ENCODE assay signal across 34 cellular contexts in genomic region chr3:135849827-135850226, GRCh38.
"Had no signal": no experiment of that assay in that cellular context is flagged by ENCODE, and none has a peak within 500 bp of the region (broad histone marks: within the 10 kb centered on the region; RNA-seq: fewer than 3 reads in every experiment).

No MANE protein-coding gene starts in this region.

- H3K27me3 ChIP-seq: MG63 had no signal

- H3K4me3 ChIP-seq: MG63 had no signal

- H3K36me3 ChIP-seq: MG63 had no signal

- DNase-seq: Karpas-422, Kasumi-1, MG63, MM.1S, MV-4-11, NCI-H1048, NCI-H1092, NCI-H1092 treated with DMSO at 0.1 percent for 48 hours, NCI-H1105, NCI-H1105 treated with DMSO at 0.1 percent for 48 hours, NCI-H1417, NCI-H1417 treated with DMSO at 0.1 percent for 48 hours, NCI-H1436, NCI-H1436 treated with DMSO at 0.1 percent for 48 hours, NCI-H146, NCI-H1694, NCI-H1694 treated with DMSO at 0.1 percent for 48 hours, NCI-H187, NCI-H187 treated with DMSO at 0.1 percent for 48 hours, NCI-H1930, NCI-H2029, NCI-H2029 treated with DMSO at 0.1 percent for 48 hours, NCI-H2081, NCI-H2081 treated with DMSO at 0.1 percent for 48 hours, NCI-H2107, NCI-H2171, NCI-H2171 treated with DMSO at 0.1 percent for 48 hours, NCI-H2227 treated with DMSO at 0.1 percent for 48 hours, NCI-H226, NCI-H345, NCI-H446, NCI-H446 treated with DMSO at 0.1 percent for 48 hours, NCI-H510A, NCI-H510A treated with DMSO at 0.1 percent for 48 hours had no signal
